22 cellular contexts compared by ENCODE assay signal in the genomic region with DNA sequence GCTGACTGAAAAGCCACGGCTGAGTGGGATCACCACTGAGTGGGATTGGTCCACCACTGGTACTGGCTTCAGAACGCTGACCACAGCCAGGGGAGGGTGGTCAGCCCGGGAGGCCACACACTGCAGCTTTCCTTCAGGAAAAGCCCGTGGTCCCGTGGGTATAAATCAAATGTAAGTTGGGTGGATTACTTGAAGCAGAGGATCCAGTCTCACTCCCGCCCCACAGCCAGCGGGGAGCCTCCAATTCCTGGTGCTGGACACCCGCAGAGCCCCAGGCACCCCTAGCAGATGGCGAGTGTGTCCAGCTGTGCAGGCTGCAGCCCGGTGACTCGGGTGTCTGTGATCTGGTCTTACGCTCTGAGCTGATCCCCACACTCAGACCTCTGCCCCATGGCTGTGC.
DNase-seq lines count a peak whose midpoint lies in the region; ATAC-seq and TF ChIP-seq lines count a peak whose summit lies in the region.
"Had no signal": no experiment of that assay in that cellular context is flagged by ENCODE, and none has a peak within 500 bp of the region (broad histone marks: within the 10 kb centered on the region; RNA-seq: fewer than 3 reads in every experiment).

No MANE protein-coding gene starts in this region.

- H3K36me3 Mint-ChIP-seq in neural crest cell (ENCODE audit: low read depth), result no peaks in the 10 kb centered on the region
- H3K36me3 Mint-ChIP-seq: CD4-positive, alpha-beta memory T cell had no signal

- 88 to 89% methylated on average over 12 of the region's 12 CpGs for WGBS in aorta, 2 donors
- no CpG with 5 or more reads among the region's 12 CpGs for WGBS in trophoblast cell (ENCODE audit: extremely low coverage, insufficient coverage, insufficient read length)

- H2BK12ac ChIP-seq in trophoblast cell (ENCODE audit: low read length), result no peak overlapping the region

- H3K4me3 ChIP-seq in left ventricle myocardium inferior (no peak overlapping the region), right atrium auricular region (no peak overlapping the region), aorta (ENCODE audit: low read length in 2 of 2) (no peak overlapping the region), trophoblast cell (ENCODE audit: low read depth, low read length) (no peak overlapping the region)
- H3K4me3 ChIP-seq: A549, GM12878, HAP-1, K562 had no signal

- DNase-seq in left ventricle myocardium inferior (no peak), cardiac septum (ENCODE audit: low spot score) (no peak), right atrium auricular region (ENCODE audit: low spot score) (peak; percentile 55), neural crest cell (ENCODE audit: low read depth, low spot score) (no peak), aorta (no peak), iPS-NIHi7 (ENCODE audit: extremely low spot score) (no peak), foreskin keratinocyte (no peak), trophoblast cell (no peak)
- DNase-seq: Calu3; CD4-positive, alpha-beta memory T cell; DMS53; EL; NCI-H1105; NCI-H2081; NCI-H446 treated with DMSO at 0.1 percent for 48 hours; NCI-H748 treated with DMSO at 0.1 percent for 48 hours; OCI-M1; SIG-M5 had no signal

- H3K79me2 ChIP-seq in trophoblast cell (ENCODE audit: control insufficient read depth, insufficient read depth, low read length, poor library complexity), result no peaks in the 10 kb centered on the region

- no peaks in the 10 kb centered on the region for H3K9me3 Mint-ChIP-seq in neural crest cell
- H3K9me3 Mint-ChIP-seq: CD4-positive, alpha-beta memory T cell had no signal

- no peak overlapping the region for H4K8ac ChIP-seq in trophoblast cell (ENCODE audit: low read depth, low read length)

- no peak overlapping the region for H3K23ac ChIP-seq in trophoblast cell (ENCODE audit: low read length)

- H3K18ac ChIP-seq in trophoblast cell (ENCODE audit: low read length), result no peak overlapping the region

- peaks cover 3% of the 10 kb centered on the region for H3K4me1 Mint-ChIP-seq in neural crest cell
- H3K4me1 Mint-ChIP-seq: CD4-positive, alpha-beta memory T cell had no signal

- no peak overlapping the region for H2BK5ac ChIP-seq in trophoblast cell (ENCODE audit: low read depth, low read length, poor library complexity)

- no peak overlapping the region for H3K9ac ChIP-seq in trophoblast cell (ENCODE audit: low read length)

- no peaks in the 10 kb centered on the region for H3K79me1 ChIP-seq in trophoblast cell (ENCODE audit: low read length)

- no peak overlapping the region for H2AFZ ChIP-seq in trophoblast cell (ENCODE audit: insufficient read depth, low read length, poor library complexity)

- H2BK120ac ChIP-seq in trophoblast cell (ENCODE audit: insufficient read depth, low read length, poor library complexity), result no peak overlapping the region

- intact Hi-C loops in left ventricle myocardium inferior (cut with micrococcal nuclease), result no loop called here
- intact Hi-C loops in cardiac septum (cut with DNase I), result loop anchor here (2.0 kb wide), 1 partner anchor 33 kb away; no protein-coding TSS in a partner anchor
- intact Hi-C loops in aorta (cut with DNase I), result no loop called here

- TF ChIP-seq CTCF in left ventricle myocardium inferior (IDR thresholded peaks at IDR 0.05; ENCODE audit: borderline replicate concordance) (no peak), right atrium auricular region (IDR thresholded peaks at IDR 0.05) (no peak), neural crest cell (conservative IDR thresholded peaks at IDR 0.05) (no peak), foreskin keratinocyte (conservative IDR thresholded peaks at IDR 0.05) (no peak)

- H3K27ac ChIP-seq in left ventricle myocardium inferior (replicated peaks), result peak overlapping the region; percentile 88
- H3K27ac ChIP-seq in right atrium auricular region, result peak overlapping the region; percentile 26 to 63
- no peak overlapping the region for H3K27ac ChIP-seq in aorta (ENCODE audit: low read depth in 1 of 2, low read length in 2 of 2)
- H3K27ac ChIP-seq in foreskin keratinocyte, result no peak overlapping the region
- H3K27ac ChIP-seq in trophoblast cell (ENCODE audit: low read depth, low read length), result no peak overlapping the region
- H3K27ac ChIP-seq: A549 had no signal

- H3K9me3 ChIP-seq in left ventricle myocardium inferior (replicated peaks), result no peaks in the 10 kb centered on the region
- no peaks in the 10 kb centered on the region for H3K9me3 ChIP-seq in right atrium auricular region
- H3K9me3 ChIP-seq in aorta (ENCODE audit: control insufficient read depth, low read length), result no peaks in the 10 kb centered on the region
- H3K9me3 ChIP-seq in trophoblast cell (ENCODE audit: insufficient read depth, low read depth, low read length), result no peaks in the 10 kb centered on the region
- H3K9me3 ChIP-seq: A549, HAP-1 had no signal

- H3K27me3 Mint-ChIP-seq in neural crest cell (ENCODE audit: low read depth), result no peaks in the 10 kb centered on the region

- no peak overlapping the region for H3K14ac ChIP-seq in trophoblast cell (ENCODE audit: low read length)

- ATAC-seq in aorta (ENCODE audit: low FRiP score) (peak; percentile 17), foreskin keratinocyte (no peak)
- ATAC-seq: A549, GM12878, K562 had no signal

- H3K4ac ChIP-seq in trophoblast cell (ENCODE audit: low read depth, low read length), result no peak overlapping the region

- H3K36me3 ChIP-seq in left ventricle myocardium inferior, result no peaks in the 10 kb centered on the region
- no peaks in the 10 kb centered on the region for H3K36me3 ChIP-seq in right atrium auricular region
- no peaks in the 10 kb centered on the region for H3K36me3 ChIP-seq in aorta (ENCODE audit: control insufficient read depth in 1 of 2, insufficient read depth in 2 of 2, low read length in 1 of 2)
- H3K36me3 ChIP-seq in trophoblast cell (ENCODE audit: control insufficient read depth in 1 of 2, insufficient read depth in 2 of 2, low read length in 2 of 2), result no peaks in the 10 kb centered on the region
- H3K36me3 ChIP-seq: HAP-1 had no signal

- no peak overlapping the region for H3K4me3 Mint-ChIP-seq in neural crest cell
- H3K4me3 Mint-ChIP-seq: CD4-positive, alpha-beta memory T cell had no signal

- H4K12ac ChIP-seq in trophoblast cell (ENCODE audit: low read depth, low read length), result no peak overlapping the region

- H3K4me1 ChIP-seq in left ventricle myocardium inferior (peaks cover 39% of the 10 kb centered on the region), right atrium auricular region (peaks cover 0 to 20% of the 10 kb centered on the region in 2 donors), aorta (ENCODE audit: control insufficient read depth in 1 of 2, insufficient read depth in 2 of 2, low read length in 2 of 2) (no peaks in the 10 kb centered on the region), foreskin keratinocyte (no peaks in the 10 kb centered on the region), trophoblast cell (ENCODE audit: control insufficient read depth in 1 of 2, insufficient read depth in 2 of 2, low read length in 2 of 2) (no peaks in the 10 kb centered on the region)
- H3K4me1 ChIP-seq: A549, HAP-1 had no signal

- H3K27ac Mint-ChIP-seq in neural crest cell (ENCODE audit: unreplicated experiment), result peak overlapping the region; percentile 48
- H3K27ac Mint-ChIP-seq: CD4-positive, alpha-beta memory T cell had no signal

- no peaks in the 10 kb centered on the region for H3K27me3 ChIP-seq in left ventricle myocardium inferior (ENCODE audit: low read depth)
- H3K27me3 ChIP-seq in right atrium auricular region, result no peaks in the 10 kb centered on the region
- no peaks in the 10 kb centered on the region for H3K27me3 ChIP-seq in aorta (ENCODE audit: control insufficient read depth in 1 of 2, insufficient read depth in 2 of 2, low read length in 1 of 2)
- no peaks in the 10 kb centered on the region for H3K27me3 ChIP-seq in foreskin keratinocyte
- no peaks in the 10 kb centered on the region for H3K27me3 ChIP-seq in trophoblast cell (ENCODE audit: insufficient read depth, low read length)

- H4K91ac ChIP-seq in trophoblast cell (ENCODE audit: low read depth, low read length), result no peak overlapping the region

- no peak overlapping the region for H3K4me2 ChIP-seq in trophoblast cell (ENCODE audit: low read length)
- H3K4me2 ChIP-seq: A549 had no signal

- no peak overlapping the region for H2AK5ac ChIP-seq in trophoblast cell (ENCODE audit: low read length)

Comparison
In these comparisons a context has a peak if more than half of its experiments do, and no peak if none do; other contexts are left out.
1. H3K27ac ChIP-seq: peak in left ventricle myocardium inferior (single experiment) and right atrium auricular region (2 of 2); none in aorta (0 of 2), foreskin keratinocyte (single experiment) and trophoblast cell (single experiment).